1 cellular context compared by ENCODE assay signal in genomic region chr9:115292584-115293271, GRCh38.
TF ChIP-seq lines count a peak whose summit lies in the region.

No MANE protein-coding gene starts in this region.

TF ChIP-seq in SK-N-SH, 30 proteins besides CTCF, POLR2A, EP300 and RAD21 (continued from another document):
- TF ChIP-seq, protein P1, sequence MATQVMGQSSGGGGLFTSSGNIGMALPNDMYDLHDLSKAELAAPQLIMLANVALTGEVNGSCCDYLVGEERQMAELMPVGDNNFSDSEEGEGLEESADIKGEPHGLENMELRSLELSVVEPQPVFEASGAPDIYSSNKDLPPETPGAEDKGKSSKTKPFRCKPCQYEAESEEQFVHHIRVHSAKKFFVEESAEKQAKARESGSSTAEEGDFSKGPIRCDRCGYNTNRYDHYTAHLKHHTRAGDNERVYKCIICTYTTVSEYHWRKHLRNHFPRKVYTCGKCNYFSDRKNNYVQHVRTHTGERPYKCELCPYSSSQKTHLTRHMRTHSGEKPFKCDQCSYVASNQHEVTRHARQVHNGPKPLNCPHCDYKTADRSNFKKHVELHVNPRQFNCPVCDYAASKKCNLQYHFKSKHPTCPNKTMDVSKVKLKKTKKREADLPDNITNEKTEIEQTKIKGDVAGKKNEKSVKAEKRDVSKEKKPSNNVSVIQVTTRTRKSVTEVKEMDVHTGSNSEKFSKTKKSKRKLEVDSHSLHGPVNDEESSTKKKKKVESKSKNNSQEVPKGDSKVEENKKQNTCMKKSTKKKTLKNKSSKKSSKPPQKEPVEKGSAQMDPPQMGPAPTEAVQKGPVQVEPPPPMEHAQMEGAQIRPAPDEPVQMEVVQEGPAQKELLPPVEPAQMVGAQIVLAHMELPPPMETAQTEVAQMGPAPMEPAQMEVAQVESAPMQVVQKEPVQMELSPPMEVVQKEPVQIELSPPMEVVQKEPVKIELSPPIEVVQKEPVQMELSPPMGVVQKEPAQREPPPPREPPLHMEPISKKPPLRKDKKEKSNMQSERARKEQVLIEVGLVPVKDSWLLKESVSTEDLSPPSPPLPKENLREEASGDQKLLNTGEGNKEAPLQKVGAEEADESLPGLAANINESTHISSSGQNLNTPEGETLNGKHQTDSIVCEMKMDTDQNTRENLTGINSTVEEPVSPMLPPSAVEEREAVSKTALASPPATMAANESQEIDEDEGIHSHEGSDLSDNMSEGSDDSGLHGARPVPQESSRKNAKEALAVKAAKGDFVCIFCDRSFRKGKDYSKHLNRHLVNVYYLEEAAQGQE (IDR thresholded peaks at IDR 0.05; ENCODE audit: low read depth, low read length): no peak
